ENCODE assay signal across 8 cellular contexts in the genomic region with DNA sequence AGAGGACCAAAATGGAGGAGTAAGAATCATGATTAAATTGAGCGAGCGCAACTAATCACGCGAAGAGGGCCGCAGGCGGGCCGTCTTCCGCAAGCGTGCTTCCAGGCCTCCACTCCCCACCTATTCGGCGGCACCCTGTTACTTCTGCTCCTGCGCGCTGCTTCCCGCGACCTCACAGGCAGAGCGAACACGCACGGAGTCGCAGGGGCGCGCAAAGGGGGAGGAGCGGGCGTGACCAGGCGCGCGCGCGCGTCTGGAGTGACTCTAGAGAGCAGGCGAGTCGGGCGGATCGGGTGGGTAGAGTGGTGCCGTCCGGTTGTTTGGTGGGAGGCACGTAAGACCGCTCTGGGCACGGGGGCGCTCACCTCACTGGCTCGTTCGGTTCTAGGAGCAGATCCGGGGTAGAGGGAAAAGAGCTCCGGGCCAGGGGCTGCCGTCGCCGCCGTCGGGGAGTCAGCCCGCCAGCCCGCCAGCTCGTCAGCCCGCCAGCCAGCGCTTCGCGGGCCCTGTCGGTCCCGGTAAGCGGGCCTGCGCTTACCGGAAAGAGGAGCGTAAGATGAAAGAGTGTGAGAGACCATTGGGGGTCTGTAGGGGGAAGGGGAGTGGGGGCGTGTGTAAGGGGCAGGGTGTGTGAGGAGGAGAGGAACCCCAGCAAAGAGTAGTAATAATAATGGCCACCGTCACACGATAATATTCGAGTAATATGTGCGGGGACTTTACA. TPM values are rescaled to one million over a fixed set of nuclear protein-coding genes. Genes with fewer than 3 reads are reported as not detected.
DNase-seq lines count a peak whose midpoint lies in the region; ATAC-seq and TF ChIP-seq lines count a peak whose summit lies in the region.

A gene (plus strand): TSS at position 377 of the 721 bp plus-strand sequence. CDS start 4,652 bp downstream, outside the sequence.

- under 1% methylated on average over 66 of the region's 66 CpGs for WGBS in liver

- H3K27ac ChIP-seq in C4-2B (peak within 1 kb of the TSS; percentile 76), liver (ENCODE audit: low read depth in 1 of 2, low read length in 2 of 2) (peak within 1 kb of the TSS; percentile 90 to 93)

- peak within 1 kb of the TSS; percentile 79 to 97 for H3K9ac ChIP-seq in liver (ENCODE audit: low read depth in 1 of 2, low read length in 2 of 2)

- no peaks in the 10 kb centered on the region for H3K27me3 ChIP-seq in liver (ENCODE audit: control insufficient read depth in 4 of 4, insufficient read depth in 4 of 4, low read length in 3 of 4)

- peaks cover 0 to 6% (median 0%) of the 10 kb centered on the region in 4 donors for H3K36me3 ChIP-seq in liver (ENCODE audit: control insufficient read depth in 4 of 4, insufficient read depth in 3 of 4, low read depth in 1 of 4, low read length in 3 of 4)

- TF ChIP-seq CTCF in C4-2B (conservative IDR thresholded peaks at IDR 0.05): no peak
- no peak for TF ChIP-seq CTCF in liver (IDR thresholded peaks at IDR 0.05; ENCODE audit: low read depth, low read length, missing input control)

- peak; percentile 34 to 61 for TF ChIP-seq RAD21 in liver (IDR thresholded peaks at IDR 0.05)

- DNase-seq in NCI-H774 (lab: John Stamatoyannopoulos, UW): peak; percentile 95
- DNase-seq in activated CD4-positive, alpha-beta T cell treated with anti-CD3 and anti-CD28 coated beads, Interleukin-2, amount 50 U/mL, for 4 hours: peak; percentile 97
- DNase-seq in dermis blood vessel endothelial cell: peak; percentile 99
- peak; percentile 98 for DNase-seq in stimulated activated CD4-positive, alpha-beta T cell treated with anti-CD3 and anti-CD28 coated beads, Interleukin-4, amount 100 ng/mL, for 24 hours

- peak; percentile 72 for ATAC-seq in GM19395 (IDR thresholded peaks at IDR 0.05; ENCODE audit: unreplicated experiment)
- ATAC-seq in HG03565 (IDR thresholded peaks at IDR 0.05; ENCODE audit: unreplicated experiment): peak; percentile 72

- H3K9me3 ChIP-seq in liver (ENCODE audit: control insufficient read depth in 4 of 4, low read length in 3 of 4): no peaks in the 10 kb centered on the region

- H3K4me1 ChIP-seq in liver (ENCODE audit: control insufficient read depth in 4 of 4, insufficient read depth in 4 of 4, low read length in 3 of 4): peaks cover 4 to 27% (median 23%) of the 10 kb centered on the region in 4 donors

- H3K4me3 ChIP-seq in liver (ENCODE audit: low read depth in 1 of 3, low read length in 3 of 3): peak within 1 kb of the TSS; percentile 59 to 86 (median 75)

TF ChIP-seq in liver, 16 proteins besides CTCF, POLR2A, EP300 and RAD21:
- TF ChIP-seq YY1 (IDR thresholded peaks at IDR 0.05): peak; percentile 97
- TF ChIP-seq, protein P1, sequence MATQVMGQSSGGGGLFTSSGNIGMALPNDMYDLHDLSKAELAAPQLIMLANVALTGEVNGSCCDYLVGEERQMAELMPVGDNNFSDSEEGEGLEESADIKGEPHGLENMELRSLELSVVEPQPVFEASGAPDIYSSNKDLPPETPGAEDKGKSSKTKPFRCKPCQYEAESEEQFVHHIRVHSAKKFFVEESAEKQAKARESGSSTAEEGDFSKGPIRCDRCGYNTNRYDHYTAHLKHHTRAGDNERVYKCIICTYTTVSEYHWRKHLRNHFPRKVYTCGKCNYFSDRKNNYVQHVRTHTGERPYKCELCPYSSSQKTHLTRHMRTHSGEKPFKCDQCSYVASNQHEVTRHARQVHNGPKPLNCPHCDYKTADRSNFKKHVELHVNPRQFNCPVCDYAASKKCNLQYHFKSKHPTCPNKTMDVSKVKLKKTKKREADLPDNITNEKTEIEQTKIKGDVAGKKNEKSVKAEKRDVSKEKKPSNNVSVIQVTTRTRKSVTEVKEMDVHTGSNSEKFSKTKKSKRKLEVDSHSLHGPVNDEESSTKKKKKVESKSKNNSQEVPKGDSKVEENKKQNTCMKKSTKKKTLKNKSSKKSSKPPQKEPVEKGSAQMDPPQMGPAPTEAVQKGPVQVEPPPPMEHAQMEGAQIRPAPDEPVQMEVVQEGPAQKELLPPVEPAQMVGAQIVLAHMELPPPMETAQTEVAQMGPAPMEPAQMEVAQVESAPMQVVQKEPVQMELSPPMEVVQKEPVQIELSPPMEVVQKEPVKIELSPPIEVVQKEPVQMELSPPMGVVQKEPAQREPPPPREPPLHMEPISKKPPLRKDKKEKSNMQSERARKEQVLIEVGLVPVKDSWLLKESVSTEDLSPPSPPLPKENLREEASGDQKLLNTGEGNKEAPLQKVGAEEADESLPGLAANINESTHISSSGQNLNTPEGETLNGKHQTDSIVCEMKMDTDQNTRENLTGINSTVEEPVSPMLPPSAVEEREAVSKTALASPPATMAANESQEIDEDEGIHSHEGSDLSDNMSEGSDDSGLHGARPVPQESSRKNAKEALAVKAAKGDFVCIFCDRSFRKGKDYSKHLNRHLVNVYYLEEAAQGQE (IDR thresholded peaks at IDR 0.05): peak; percentile 64
- peak; percentile 84 for TF ChIP-seq TAF1 (conservative IDR thresholded peaks at IDR 0.05)
- no peak for TF ChIP-seq NR2F2 (IDR thresholded peaks at IDR 0.05)
- peak in 1 of 2 donors; percentile 57 for TF ChIP-seq GABPA (IDR thresholded peaks at IDR 0.05 in 1 of 2, conservative IDR thresholded peaks at IDR 0.05 in 1 of 2)
- TF ChIP-seq HNF4A (conservative IDR thresholded peaks at IDR 0.05): peak in 1 of 2 donors; percentile 21
- peak in 1 of 2 donors; percentile 35 for TF ChIP-seq EGR1 (IDR thresholded peaks at IDR 0.05; ENCODE audit: low read depth in 2 of 2)
- TF ChIP-seq, protein P2, sequence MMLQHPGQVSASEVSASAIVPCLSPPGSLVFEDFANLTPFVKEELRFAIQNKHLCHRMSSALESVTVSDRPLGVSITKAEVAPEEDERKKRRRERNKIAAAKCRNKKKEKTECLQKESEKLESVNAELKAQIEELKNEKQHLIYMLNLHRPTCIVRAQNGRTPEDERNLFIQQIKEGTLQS (IDR thresholded peaks at IDR 0.05): no peak
- TF ChIP-seq, protein P3, sequence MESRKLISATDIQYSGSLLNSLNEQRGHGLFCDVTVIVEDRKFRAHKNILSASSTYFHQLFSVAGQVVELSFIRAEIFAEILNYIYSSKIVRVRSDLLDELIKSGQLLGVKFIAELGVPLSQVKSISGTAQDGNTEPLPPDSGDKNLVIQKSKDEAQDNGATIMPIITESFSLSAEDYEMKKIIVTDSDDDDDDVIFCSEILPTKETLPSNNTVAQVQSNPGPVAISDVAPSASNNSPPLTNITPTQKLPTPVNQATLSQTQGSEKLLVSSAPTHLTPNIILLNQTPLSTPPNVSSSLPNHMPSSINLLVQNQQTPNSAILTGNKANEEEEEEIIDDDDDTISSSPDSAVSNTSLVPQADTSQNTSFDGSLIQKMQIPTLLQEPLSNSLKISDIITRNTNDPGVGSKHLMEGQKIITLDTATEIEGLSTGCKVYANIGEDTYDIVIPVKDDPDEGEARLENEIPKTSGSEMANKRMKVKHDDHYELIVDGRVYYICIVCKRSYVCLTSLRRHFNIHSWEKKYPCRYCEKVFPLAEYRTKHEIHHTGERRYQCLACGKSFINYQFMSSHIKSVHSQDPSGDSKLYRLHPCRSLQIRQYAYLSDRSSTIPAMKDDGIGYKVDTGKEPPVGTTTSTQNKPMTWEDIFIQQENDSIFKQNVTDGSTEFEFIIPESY (IDR thresholded peaks at IDR 0.05): peak; percentile 8
- peak; percentile 8 for TF ChIP-seq FOXA1 (IDR thresholded peaks at IDR 0.05)
- no peak for TF ChIP-seq FOXA2 (IDR thresholded peaks at IDR 0.05)
- TF ChIP-seq JUND (IDR thresholded peaks at IDR 0.05): no peak
- TF ChIP-seq HNF4G (IDR thresholded peaks at IDR 0.05): no peak
- peak; percentile 72 for TF ChIP-seq SP1 (IDR thresholded peaks at IDR 0.05)
- peak; percentile 30 to 37 for TF ChIP-seq RXRA (IDR thresholded peaks at IDR 0.05)
- TF ChIP-seq, protein P4, sequence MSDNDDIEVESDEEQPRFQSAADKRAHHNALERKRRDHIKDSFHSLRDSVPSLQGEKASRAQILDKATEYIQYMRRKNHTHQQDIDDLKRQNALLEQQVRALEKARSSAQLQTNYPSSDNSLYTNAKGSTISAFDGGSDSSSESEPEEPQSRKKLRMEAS (IDR thresholded peaks at IDR 0.05): peak; percentile 59

RNA-seq across cellular contexts. Expression of the gene that starts here (rescaled TPM):
- total RNA-seq in dermis blood vessel endothelial cell: 106 and 114 TPM in 2 replicates
- total RNA-seq in liver: 10 to 100 TPM; 28.9 to 38.9 TPM
- polyA plus RNA-seq in liver: 10 to 100 TPM; 12.6 to 12.7 TPM

Comparison
In these comparisons a context has a peak if more than half of its experiments do, and no peak if none do; other contexts are left out.
1. Peak in every context shown above with its lines: DNase-seq, ATAC-seq, H3K4me3 ChIP-seq and H3K27ac ChIP-seq.